In the genomic region with DNA sequence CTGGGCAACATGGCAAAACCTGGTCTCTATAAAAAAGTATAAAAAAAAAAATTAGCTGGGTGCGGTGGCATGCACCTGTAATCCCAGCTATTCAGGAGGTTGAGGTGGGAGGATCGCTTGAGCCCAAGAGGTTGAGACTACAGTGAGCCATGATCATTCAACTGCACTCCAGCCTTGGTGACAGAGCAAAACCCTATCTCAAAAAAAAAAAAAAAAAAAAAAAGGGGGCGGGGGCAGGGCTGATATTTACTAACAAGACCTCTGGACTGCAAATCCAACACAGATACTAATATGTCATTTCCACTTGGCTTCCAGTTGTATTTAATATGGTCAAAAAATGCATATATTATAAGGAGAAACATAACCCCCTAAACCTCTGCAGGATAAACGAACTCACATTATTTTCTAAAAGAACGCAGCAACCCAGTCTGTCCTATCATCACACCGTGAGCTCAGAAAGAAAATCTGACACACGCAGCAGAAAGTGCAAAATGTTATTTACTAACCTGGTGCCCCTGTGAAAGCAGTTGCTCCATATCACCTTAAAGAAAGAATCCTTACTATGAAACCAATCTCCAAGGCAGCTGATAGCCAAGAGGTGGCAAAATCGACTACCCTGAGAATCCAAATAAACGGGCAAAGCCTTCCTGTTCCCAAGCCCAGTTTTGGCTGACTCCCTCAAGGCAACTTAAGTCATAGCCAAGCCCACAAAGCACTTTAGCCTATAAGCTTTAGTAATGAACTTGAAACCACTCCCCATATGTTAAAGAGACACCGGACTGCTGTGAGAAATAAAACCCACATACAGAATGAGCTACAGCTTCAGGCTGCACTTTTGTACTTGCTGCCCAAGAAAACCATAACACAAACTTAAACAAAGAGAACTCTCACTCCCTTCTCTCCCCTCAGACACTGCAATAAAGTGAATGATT, we compare ENCODE assay signal across 8 cellular contexts. TPM values are rescaled to one million over a fixed set of nuclear protein-coding genes. Genes with fewer than 3 reads are reported as not detected.
DNase-seq lines count a peak whose midpoint lies in the region; ATAC-seq, FAIRE-seq and TF ChIP-seq lines count a peak whose summit lies in the region.

No MANE protein-coding gene starts in this region.

- peak; percentile 67 for DNase-seq in AG04450 (ENCODE audit: low read depth, low spot score)
- DNase-seq in H54 (ENCODE audit: insufficient read length, low spot score), result peak; percentile 67
- DNase-seq in NCI-H446 treated with DMSO at 0.1 percent for 48 hours (lab: John Stamatoyannopoulos, UW), result peak; percentile 79
- DNase-seq in chondrocyte (ENCODE audit: low spot score), result no peak
- DNase-seq in left lobe of liver (ENCODE audit: low spot score), result peak; percentile 70
- peak; percentile 31 to 42 for DNase-seq in thyroid gland
- DNase-seq in activated T-helper 2 cell treated with anti-CD3 and anti-CD28 coated beads, Interferon-gamma antibody, Interleukin-2, Interleukin-4, amounts not matched to agents 10 μg/mL and 5 μg/mL and 100 μg/mL, durations not matched to agents 14 hours and 24 hours and 36 hours (ENCODE audit: low spot score), result no peak
- no peak for DNase-seq in SW 1271 (lab: John Stamatoyannopoulos, UW)

- 36 to 42% methylated on average over 10 of the region's 10 CpGs for WGBS in thyroid gland, 2 donors

- H3K4me1 Mint-ChIP-seq in chondrocyte (ENCODE audit: low read depth), result peaks cover 41% of the 10 kb centered on the region
- no peaks in the 10 kb centered on the region for H3K4me1 Mint-ChIP-seq in activated T-helper 2 cell treated with anti-CD3 and anti-CD28 coated beads, Interferon-gamma antibody, Interleukin-2, Interleukin-4, amounts not matched to agents 10 μg/mL and 5 μg/mL and 100 μg/mL, durations not matched to agents 14 hours and 24 hours and 36 hours (ENCODE audit: low read depth)

- no peak for TF ChIP-seq CTCF in AG04450 (IDR thresholded peaks at IDR 0.05; ENCODE audit: low read depth, low read length)
- TF ChIP-seq CTCF in chondrocyte (IDR thresholded peaks at IDR 0.05), result no peak
- TF ChIP-seq CTCF in thyroid gland (IDR thresholded peaks at IDR 0.05), result no peak

- H3K27me3 ChIP-seq in AG04450 (ENCODE audit: control insufficient read depth, insufficient read depth, low read length), result no peaks in the 10 kb centered on the region
- H3K27me3 ChIP-seq in thyroid gland, result no peaks in the 10 kb centered on the region

- H3K4me1 ChIP-seq in thyroid gland, result peaks cover 7 to 13% of the 10 kb centered on the region in 2 donors

- H3K4me3 ChIP-seq in AG04450 (ENCODE audit: low read depth, low read length), result peak overlapping the region; percentile 60
- H3K4me3 ChIP-seq in thyroid gland (replicated peaks in 1 of 3), result peak overlapping the region in 1 of 3 donors; percentile 19

- TF ChIP-seq POLR2A in H54 (IDR thresholded peaks at IDR 0.05; ENCODE audit: low read depth, low read length) (no peak), thyroid gland (IDR thresholded peaks at IDR 0.05) (peak in 1 of 2 donors; percentile 53)

- POLR2A ChIA-PET in AG04450 (lab: Yijun Ruan, JAX), result interaction anchor here (0.6 kb wide), 1 partner anchor 224 kb away, joined by 3 read pairs; no protein-coding TSS in a partner anchor

- CTCF ChIA-PET in AG04450 (lab: Charles Lee), result interaction anchor here (0.6 to 5.8 kb wide), 30 partner anchors 9 to 908 kb away, joined by 3 to 116 read pairs (median 8); no protein-coding TSS in a partner anchor

- no peaks in the 10 kb centered on the region for H3K36me3 ChIP-seq in thyroid gland

- no peaks in the 10 kb centered on the region for H3K36me3 Mint-ChIP-seq in chondrocyte (ENCODE audit: low read depth)
- H3K36me3 Mint-ChIP-seq in activated T-helper 2 cell treated with anti-CD3 and anti-CD28 coated beads, Interferon-gamma antibody, Interleukin-2, Interleukin-4, amounts not matched to agents 10 μg/mL and 5 μg/mL and 100 μg/mL, durations not matched to agents 14 hours and 24 hours and 36 hours (ENCODE audit: low read depth), result no peaks in the 10 kb centered on the region

- H3K9me3 ChIP-seq in AG04450 (ENCODE audit: control insufficient read depth, insufficient read depth, low read length) (no peaks in the 10 kb centered on the region), thyroid gland (no peaks in the 10 kb centered on the region)

- ATAC-seq in left lobe of liver, result peak; percentile 91

- H3K27me3 Mint-ChIP-seq in chondrocyte (ENCODE audit: low read depth), result no peaks in the 10 kb centered on the region
- peaks cover 33% of the 10 kb centered on the region for H3K27me3 Mint-ChIP-seq in activated T-helper 2 cell treated with anti-CD3 and anti-CD28 coated beads, Interferon-gamma antibody, Interleukin-2, Interleukin-4, amounts not matched to agents 10 μg/mL and 5 μg/mL and 100 μg/mL, durations not matched to agents 14 hours and 24 hours and 36 hours (ENCODE audit: low read depth)

- H3K4me3 Mint-ChIP-seq in chondrocyte (ENCODE audit: unreplicated experiment), result peak overlapping the region; percentile 72
- H3K4me3 Mint-ChIP-seq in activated T-helper 2 cell treated with anti-CD3 and anti-CD28 coated beads, Interferon-gamma antibody, Interleukin-2, Interleukin-4, amounts not matched to agents 10 μg/mL and 5 μg/mL and 100 μg/mL, durations not matched to agents 14 hours and 24 hours and 36 hours (ENCODE audit: low read depth), result no peak overlapping the region

- peak; percentile 99 for FAIRE-seq in H54 (lab: Jason Lieb, UNC)

- intact Hi-C loops in thyroid gland (cut with DNase I), result loop anchor here (10.0 kb wide), 1 partner anchor 126 kb away; no protein-coding TSS in a partner anchor
- intact Hi-C loops in activated T-helper 2 cell treated with anti-CD3 and anti-CD28 coated beads, Interferon-gamma antibody, Interleukin-2, Interleukin-4, amounts not matched to agents 10 μg/mL and 5 μg/mL and 100 μg/mL, durations not matched to agents 14 hours and 24 hours and 36 hours (cut with micrococcal nuclease), result loop anchor here (5.0 kb wide), 1 partner anchor 69 kb away; no protein-coding TSS in a partner anchor

- no peaks in the 10 kb centered on the region for H3K9me3 Mint-ChIP-seq in chondrocyte (ENCODE audit: low read depth)
- H3K9me3 Mint-ChIP-seq in activated T-helper 2 cell treated with anti-CD3 and anti-CD28 coated beads, Interferon-gamma antibody, Interleukin-2, Interleukin-4, amounts not matched to agents 10 μg/mL and 5 μg/mL and 100 μg/mL, durations not matched to agents 14 hours and 24 hours and 36 hours, result no peaks in the 10 kb centered on the region

- H3K27ac Mint-ChIP-seq in chondrocyte (ENCODE audit: unreplicated experiment), result peak overlapping the region; percentile 85
- no peak overlapping the region for H3K27ac Mint-ChIP-seq in activated T-helper 2 cell treated with anti-CD3 and anti-CD28 coated beads, Interferon-gamma antibody, Interleukin-2, Interleukin-4, amounts not matched to agents 10 μg/mL and 5 μg/mL and 100 μg/mL, durations not matched to agents 14 hours and 24 hours and 36 hours

- no peak overlapping the region for H3K27ac ChIP-seq in AG04450 (ENCODE audit: low read depth, low read length)
- H3K27ac ChIP-seq in thyroid gland, result peak overlapping the region in 2 of 3 donors; percentile 16 to 25

RNA-seq across cellular contexts. Expression of gene PLD1, which starts 39.3 kb away (rescaled TPM):
- 13.9 and 20.2 TPM in 2 replicates for polyA plus RNA-seq in AG04450 (2011; rRNA removed)
- polyA minus RNA-seq in AG04450 (2011; rRNA and poly(A)+ RNA removed), result 29.4 and 44.9 TPM in 2 replicates
- total RNA-seq in chondrocyte, result 14.7 to 17.0 TPM (median 16.4 TPM) in 3 replicates
- 15.2 TPM for total RNA-seq in left lobe of liver
- 10 to 100 TPM; 13.0 to 21.7 (median 19.8) TPM for total RNA-seq in thyroid gland
- total RNA-seq in activated T-helper 2 cell treated with anti-CD3 and anti-CD28 coated beads, Interferon-gamma antibody, Interleukin-2, Interleukin-4, amounts not matched to agents 10 μg/mL and 5 μg/mL and 100 μg/mL, durations not matched to agents 14 hours and 24 hours and 36 hours, result 1.0 and 1.1 TPM in 2 replicates

Comparison
In these comparisons a context has a peak if more than half of its experiments do, and no peak if none do; other contexts are left out.
1. DNase-seq: peak in AG04450 (single experiment), H54 (single experiment), NCI-H446 treated with DMSO at 0.1 percent for 48 hours (single experiment), left lobe of liver (single experiment) and thyroid gland (2 of 2); none in chondrocyte (single experiment), activated T-helper 2 cell treated with anti-CD3 and anti-CD28 coated beads, Interferon-gamma antibody, Interleukin-2, Interleukin-4, amounts not matched to agents 10 μg/mL and 5 μg/mL and 100 μg/mL, durations not matched to agents 14 hours and 24 hours and 36 hours (single experiment) and SW 1271 (0 of 2).